In genomic region chr1:78490861-78491310, GRCh38 we compare ENCODE assay signal across 10 cellular contexts. TPM values are rescaled to one million over a fixed set of nuclear protein-coding genes. Genes with fewer than 3 reads are reported as not detected.
DNase-seq lines count a peak whose midpoint lies in the region; ATAC-seq and TF ChIP-seq lines count a peak whose summit lies in the region.
"Had no signal": no experiment of that assay in that cellular context is flagged by ENCODE, and none has a peak within 500 bp of the region (broad histone marks: within the 10 kb centered on the region; RNA-seq: fewer than 3 reads in every experiment).

Gene PTGFR, plus strand, starts transcription at chr1:78490974. Its CDS starts 1,770 bp downstream, at chr1:78492744.

- no peaks in the 10 kb centered on the region for H3K36me3 ChIP-seq in colonic mucosa
- no peaks in the 10 kb centered on the region for H3K36me3 ChIP-seq in uterus
- no peaks in the 10 kb centered on the region for H3K36me3 ChIP-seq in CD8-positive, alpha-beta memory T cell (ENCODE audit: insufficient read depth, low read length)

- no peak for TF ChIP-seq CTCF in colonic mucosa (IDR thresholded peaks at IDR 0.05)
- TF ChIP-seq CTCF in lower leg skin (IDR thresholded peaks at IDR 0.05), result no peak
- TF ChIP-seq CTCF in uterus (IDR thresholded peaks at IDR 0.05), result no peak

- ATAC-seq in activated T-cell treated with anti-CD3 and anti-CD28 coated beads, Interleukin-2, amount 50 U/mL, for 72 hours (replicated peaks in 1 of 2), result no peak

- H3K4me1 ChIP-seq in colonic mucosa (no peaks in the 10 kb centered on the region), uterus (no peaks in the 10 kb centered on the region)
- no peaks in the 10 kb centered on the region for H3K4me1 ChIP-seq in CD8-positive, alpha-beta memory T cell (ENCODE audit: insufficient read depth, low read length)

- H3K27me3 ChIP-seq in colonic mucosa (no peaks in the 10 kb centered on the region), uterus (no peaks in the 10 kb centered on the region)
- no peaks in the 10 kb centered on the region for H3K27me3 ChIP-seq in CD8-positive, alpha-beta memory T cell (ENCODE audit: insufficient read depth, low read length, poor library complexity, severe bottlenecking)

- 0 to 1% methylated on average over 20 to 38 of the region's 39 CpGs for WGBS in lower leg skin, 2 donors

- H3K9me3 ChIP-seq in colonic mucosa, result no peaks in the 10 kb centered on the region
- H3K9me3 ChIP-seq in uterus, result no peaks in the 10 kb centered on the region
- H3K9me3 ChIP-seq in CD8-positive, alpha-beta memory T cell (ENCODE audit: low read length), result no peaks in the 10 kb centered on the region

- H3K4me1 Mint-ChIP-seq in activated T-cell treated with anti-CD3 and anti-CD28 coated beads, Interleukin-2, amount 50 U/mL, for 72 hours (ENCODE audit: low read depth), result peaks cover 11% of the 10 kb centered on the region
- H3K4me1 Mint-ChIP-seq in activated T-cell treated with anti-CD3 and anti-CD28 coated beads, Interleukin-2, amount 50 U/mL, for 24 hours (ENCODE audit: low read depth), result peaks cover 5% of the 10 kb centered on the region
- peaks cover 0 to 3% (median 0%) of the 10 kb centered on the region in 3 donors for H3K4me1 Mint-ChIP-seq in CD8-positive, alpha-beta memory T cell

- CTCF ChIA-PET in CD8-positive, alpha-beta memory T cell (lab: Charles Lee), result no interaction called here

- H3K27ac Mint-ChIP-seq in activated T-cell treated with anti-CD3 and anti-CD28 coated beads, Interleukin-2, amount 50 U/mL, for 72 hours, result no peak within 1 kb of the TSS
- no peak within 1 kb of the TSS for H3K27ac Mint-ChIP-seq in activated T-cell treated with anti-CD3 and anti-CD28 coated beads, Interleukin-2, amount 50 U/mL, for 24 hours
- H3K27ac Mint-ChIP-seq in CD8-positive, alpha-beta memory T cell, result no peak within 1 kb of the TSS

- H3K9ac ChIP-seq in colonic mucosa (ENCODE audit: low read depth in 2 of 2, low read length in 2 of 2), result peak within 1 kb of the TSS in 1 of 2 donors; percentile 50

- POLR2A ChIA-PET in CD8-positive, alpha-beta memory T cell (lab: Charles Lee), result no interaction called here

- DNase-seq in activated T-cell treated with anti-CD3 and anti-CD28 coated beads, Interleukin-2, amount 50 U/mL, for 72 hours, result no peak
- DNase-seq in activated T-cell treated with anti-CD3 and anti-CD28 coated beads, Interleukin-2, amount 50 U/mL, for 24 hours, result no peak
- peak; percentile 20 for DNase-seq in colonic mucosa
- DNase-seq in lower leg skin (ENCODE audit: low spot score in 2 of 2), result peak; percentile 37 to 86
- DNase-seq in uterus, result peak; percentile 51 to 54
- no peak for DNase-seq in CD8-positive, alpha-beta memory T cell
- DNase-seq in NCI-H1048 (lab: John Stamatoyannopoulos, UW), result no peak
- no peak for DNase-seq in germinal center (ENCODE audit: low spot score)
- DNase-seq: DMS79, naive B cell had no signal

- TF ChIP-seq POLR2A in lower leg skin (IDR thresholded peaks at IDR 0.05), result no peak
- peak in 1 of 2 donors; percentile 34 for TF ChIP-seq POLR2A in uterus (IDR thresholded peaks at IDR 0.05)

- peaks cover 0 to 2% of the 10 kb centered on the region in 2 donors for H3K36me3 Mint-ChIP-seq in activated T-cell treated with anti-CD3 and anti-CD28 coated beads, Interleukin-2, amount 50 U/mL, for 72 hours (ENCODE audit: insufficient read depth in 2 of 2)
- no peaks in the 10 kb centered on the region for H3K36me3 Mint-ChIP-seq in activated T-cell treated with anti-CD3 and anti-CD28 coated beads, Interleukin-2, amount 50 U/mL, for 24 hours (ENCODE audit: low read depth)
- H3K36me3 Mint-ChIP-seq in CD8-positive, alpha-beta memory T cell, result no peaks in the 10 kb centered on the region
- H3K36me3 Mint-ChIP-seq: naive B cell had no signal

- H3K27me3 Mint-ChIP-seq in activated T-cell treated with anti-CD3 and anti-CD28 coated beads, Interleukin-2, amount 50 U/mL, for 72 hours (ENCODE audit: low read depth), result peaks cover 38% of the 10 kb centered on the region
- peaks cover 40% of the 10 kb centered on the region for H3K27me3 Mint-ChIP-seq in activated T-cell treated with anti-CD3 and anti-CD28 coated beads, Interleukin-2, amount 50 U/mL, for 24 hours
- H3K27me3 Mint-ChIP-seq in CD8-positive, alpha-beta memory T cell, result peaks cover 11 to 28% of the 10 kb centered on the region in 2 donors

- H3K4me3 ChIP-seq in colonic mucosa (peak within 1 kb of the TSS; percentile 6), lower leg skin (ENCODE audit: low read depth, poor library complexity, severe bottlenecking) (peak within 1 kb of the TSS; percentile 27), uterus (peak within 1 kb of the TSS; percentile 69 to 76)
- H3K4me3 ChIP-seq in CD8-positive, alpha-beta memory T cell (ENCODE audit: low read length), result no peak within 1 kb of the TSS

- intact Hi-C loops in colonic mucosa (cut with DNase I) (no loop called here), lower leg skin (cut with DNase I; ENCODE audit: low total_unique reads) (no loop called here), uterus (cut with DNase I; ENCODE audit: low total_unique reads) (no loop called here)

- peak within 1 kb of the TSS; percentile 24 for H3K27ac ChIP-seq in colonic mucosa
- peak within 1 kb of the TSS; percentile 93 to 94 for H3K27ac ChIP-seq in uterus
- no peak within 1 kb of the TSS for H3K27ac ChIP-seq in CD8-positive, alpha-beta memory T cell (ENCODE audit: low read depth, low read length)

- H3K9me3 Mint-ChIP-seq in activated T-cell treated with anti-CD3 and anti-CD28 coated beads, Interleukin-2, amount 50 U/mL, for 72 hours, result peaks cover 3 to 4% of the 10 kb centered on the region in 2 donors
- no peaks in the 10 kb centered on the region for H3K9me3 Mint-ChIP-seq in activated T-cell treated with anti-CD3 and anti-CD28 coated beads, Interleukin-2, amount 50 U/mL, for 24 hours
- H3K9me3 Mint-ChIP-seq in CD8-positive, alpha-beta memory T cell, result peaks cover 3 to 17% (median 4%) of the 10 kb centered on the region in 5 donors

- peak within 1 kb of the TSS; percentile 27 to 57 for H3K4me3 Mint-ChIP-seq in activated T-cell treated with anti-CD3 and anti-CD28 coated beads, Interleukin-2, amount 50 U/mL, for 72 hours
- no peak within 1 kb of the TSS for H3K4me3 Mint-ChIP-seq in activated T-cell treated with anti-CD3 and anti-CD28 coated beads, Interleukin-2, amount 50 U/mL, for 24 hours
- no peak within 1 kb of the TSS for H3K4me3 Mint-ChIP-seq in CD8-positive, alpha-beta memory T cell

RNA-seq across cellular contexts. Expression of gene PTGFR, which starts in this region (rescaled TPM):
- total RNA-seq in activated T-cell treated with anti-CD3 and anti-CD28 coated beads, Interleukin-2, amount 50 U/mL, for 72 hours, result not detected
- 1 to 10 TPM in 1 of 2 donors, under 1 TPM in 1; 0.35 to 1.1 TPM for total RNA-seq in colonic mucosa
- total RNA-seq in lower leg skin, result 10 to 100 TPM in 1 of 4 donors, 1 to 10 TPM in 3; 1.8 to 14.9 (median 5.1) TPM
- 10 to 100 TPM; 13.8 to 64.0 (median 23.2) TPM for total RNA-seq in uterus
- not detected for total RNA-seq in CD8-positive, alpha-beta memory T cell
- not detected for polyA plus RNA-seq in CD8-positive, alpha-beta memory T cell

Comparison
In these comparisons a context has a peak if more than half of its experiments do, and no peak if none do; other contexts are left out.
1. H3K4me3 Mint-ChIP-seq: peak in activated T-cell treated with anti-CD3 and anti-CD28 coated beads, Interleukin-2, amount 50 U/mL, for 72 hours (2 of 2); none in activated T-cell treated with anti-CD3 and anti-CD28 coated beads, Interleukin-2, amount 50 U/mL, for 24 hours (single experiment) and CD8-positive, alpha-beta memory T cell (0 of 7).
2. DNase-seq: peak in colonic mucosa (single experiment), lower leg skin (2 of 2) and uterus (2 of 2); none in activated T-cell treated with anti-CD3 and anti-CD28 coated beads, Interleukin-2, amount 50 U/mL, for 72 hours (0 of 2), activated T-cell treated with anti-CD3 and anti-CD28 coated beads, Interleukin-2, amount 50 U/mL, for 24 hours (single experiment), CD8-positive, alpha-beta memory T cell (0 of 5), NCI-H1048 (single experiment) and germinal center (single experiment).